8 cellular contexts compared by ENCODE assay signal in the genomic region with DNA sequence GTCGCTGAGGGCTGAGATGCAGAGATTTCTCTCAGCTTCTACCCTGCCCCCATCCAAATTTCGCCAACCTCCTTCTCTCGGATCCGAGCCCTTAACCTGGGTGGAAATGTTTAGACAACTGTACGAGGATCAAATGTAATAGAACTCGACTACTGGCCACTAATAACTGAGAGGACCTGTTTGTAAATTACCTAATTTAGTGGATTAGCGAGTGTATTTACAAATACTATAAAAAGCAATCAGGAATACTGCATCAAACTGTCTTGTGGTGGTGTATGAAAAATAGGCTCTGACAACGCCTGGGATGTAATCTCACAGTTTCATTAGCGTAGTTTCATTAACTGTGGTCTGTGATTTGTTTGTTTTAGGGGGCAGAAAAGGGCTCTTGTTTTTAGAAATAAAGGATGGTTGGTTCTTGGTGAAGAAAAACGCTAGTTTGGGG. TPM values are rescaled to one million over a fixed set of nuclear protein-coding genes. Genes with fewer than 3 reads are reported as not detected.
DNase-seq lines count a peak whose midpoint lies in the region; ATAC-seq and TF ChIP-seq lines count a peak whose summit lies in the region.

No MANE protein-coding gene starts in this region.

- TF ChIP-seq CTCF in CD14-positive monocyte (IDR thresholded peaks at IDR 0.05) (no peak), Loucy (conservative IDR thresholded peaks at IDR 0.05; ENCODE audit: low read length) (no peak), nephron progenitor cell (IDR thresholded peaks at IDR 0.05) (no peak)

- peak overlapping the region; percentile 77 for H3K4me3 ChIP-seq in Loucy (ENCODE audit: low read length, poor library complexity, severe bottlenecking)
- H3K4me3 ChIP-seq in effector memory CD4-positive, alpha-beta T cell (ENCODE audit: insufficient read depth, low read depth, low read length, poor library complexity, severe bottlenecking), result peak overlapping the region; percentile 76

- peak overlapping the region; percentile 76 for H3K4me2 ChIP-seq in Loucy (ENCODE audit: low read depth, low read length, poor library complexity, severe bottlenecking)

- H3K4me1 Mint-ChIP-seq in CD14-positive monocyte (peaks cover 52% of the 10 kb centered on the region), nephron progenitor cell (peaks cover 75% of the 10 kb centered on the region)

- no peaks in the 10 kb centered on the region for H3K9me2 ChIP-seq in Loucy (replicated peaks; ENCODE audit: low read depth, low read length)

- peaks cover 67% of the 10 kb centered on the region for H3K79me2 ChIP-seq in Loucy (ENCODE audit: insufficient read depth, low read length)

- H3K4me1 ChIP-seq in Loucy (ENCODE audit: insufficient read depth, low read length, poor library complexity, severe bottlenecking), result peaks cover 50% of the 10 kb centered on the region
- peaks cover 14% of the 10 kb centered on the region for H3K4me1 ChIP-seq in effector memory CD4-positive, alpha-beta T cell (ENCODE audit: control insufficient read depth, insufficient read depth, low read length, poor library complexity, severe bottlenecking)

- H3K36me3 ChIP-seq in Loucy (ENCODE audit: insufficient read depth, low read length), result no peaks in the 10 kb centered on the region
- H3K36me3 ChIP-seq in effector memory CD4-positive, alpha-beta T cell (ENCODE audit: control insufficient read depth, insufficient read depth, low read length), result no peaks in the 10 kb centered on the region

- H3K36me3 Mint-ChIP-seq in CD14-positive monocyte (no peaks in the 10 kb centered on the region), nephron progenitor cell (ENCODE audit: low read depth) (no peaks in the 10 kb centered on the region)

- no peaks in the 10 kb centered on the region for H3F3A ChIP-seq in Loucy (ENCODE audit: low read depth)

- H4K20me1 ChIP-seq in Loucy (ENCODE audit: insufficient read depth, low read length, poor library complexity, severe bottlenecking), result peaks cover 43% of the 10 kb centered on the region

- peak overlapping the region; percentile 63 for H3K27ac ChIP-seq in effector memory CD4-positive, alpha-beta T cell (ENCODE audit: insufficient read depth, low read length, poor library complexity, severe bottlenecking)

- intact Hi-C loops in CD14-positive monocyte (cut with micrococcal nuclease), result loop anchor here (2.0 to 10.0 kb wide), 4 partner anchors 47 to 321 kb away; a partner anchor contains a TSS

- no peaks in the 10 kb centered on the region for H3K27me3 ChIP-seq in Loucy (ENCODE audit: insufficient read depth, low read length, poor library complexity, severe bottlenecking)
- no peaks in the 10 kb centered on the region for H3K27me3 ChIP-seq in effector memory CD4-positive, alpha-beta T cell (replicated peaks; ENCODE audit: control insufficient read depth, insufficient read depth, low read length, poor library complexity, severe bottlenecking)

- H3K27ac Mint-ChIP-seq in CD14-positive monocyte, result peak overlapping the region; percentile 89 to 97 (median 92)
- no peak overlapping the region for H3K27ac Mint-ChIP-seq in nephron progenitor cell

- ATAC-seq in HG02870 (IDR thresholded peaks at IDR 0.05; ENCODE audit: unreplicated experiment) (no peak), GM18517 (IDR thresholded peaks at IDR 0.05; ENCODE audit: unreplicated experiment) (no peak)

- no peak overlapping the region for H2AFZ ChIP-seq in Loucy (ENCODE audit: low read length)

- H3K4me3 Mint-ChIP-seq in CD14-positive monocyte (peak overlapping the region; percentile 95 to 98), nephron progenitor cell (peak overlapping the region; percentile 98)

- H3K27me3 Mint-ChIP-seq in CD14-positive monocyte (ENCODE audit: low read depth in 3 of 3), result peaks cover 0 to 6% (median 2%) of the 10 kb centered on the region in 3 donors
- H3K27me3 Mint-ChIP-seq in nephron progenitor cell (ENCODE audit: low read depth, poor library complexity), result no peaks in the 10 kb centered on the region

- H3K9me3 Mint-ChIP-seq in CD14-positive monocyte, result peaks cover 0 to 2% (median 0%) of the 10 kb centered on the region in 7 donors
- H3K9me3 Mint-ChIP-seq in nephron progenitor cell, result no peaks in the 10 kb centered on the region

- no peak for DNase-seq in CD14-positive monocyte (ENCODE audit: low spot score)
- DNase-seq in effector memory CD4-positive, alpha-beta T cell, result no peak
- DNase-seq in nephron progenitor cell, result no peak
- no peak for DNase-seq in activated effector memory CD4-positive, alpha-beta T cell treated with Interleukin-2 at 50 U/mL for 16 hours
- DNase-seq in NCI-H1048 (lab: John Stamatoyannopoulos, UW), result no peak

- peak overlapping the region; percentile 71 for H3K9ac ChIP-seq in Loucy (ENCODE audit: low read depth, low read length, poor library complexity, severe bottlenecking)

- no peaks in the 10 kb centered on the region for H3K9me3 ChIP-seq in Loucy (ENCODE audit: insufficient read depth, low read depth, low read length)
- no peaks in the 10 kb centered on the region for H3K9me3 ChIP-seq in effector memory CD4-positive, alpha-beta T cell (ENCODE audit: control insufficient read depth, low read length)

RNA-seq across cellular contexts. Expression of a gene that starts 1.3 kb away (rescaled TPM):
- polyA plus RNA-seq in CD14-positive monocyte, result 10 to 100 TPM; 46.5 to 52.1 TPM
